1 cellular context compared by ENCODE assay signal in genomic region chr13:33717775-33718174, GRCh38.
TF ChIP-seq lines count a peak whose summit lies in the region.

No MANE protein-coding gene starts in this region.

TF ChIP-seq in WTC11, 78 proteins besides CTCF, POLR2A, EP300 and RAD21 (continued from another document):
- TF ChIP-seq PRDM15 (CRISPR knock-in tag; IDR thresholded peaks at IDR 0.05), result no peak
- TF ChIP-seq ESRRA (CRISPR knock-in tag; IDR thresholded peaks at IDR 0.05; ENCODE audit: borderline replicate concordance), result no peak
- TF ChIP-seq ATF2 (CRISPR knock-in tag; IDR thresholded peaks at IDR 0.05; ENCODE audit: borderline replicate concordance, low read depth), result no peak
- TF ChIP-seq ZNF232 (CRISPR knock-in tag; IDR thresholded peaks at IDR 0.05), result no peak
- no peak for TF ChIP-seq EMX1 (CRISPR knock-in tag; IDR thresholded peaks at IDR 0.05)
- TF ChIP-seq GABPB1 (CRISPR knock-in tag; IDR thresholded peaks at IDR 0.05), result no peak
- no peak for TF ChIP-seq KAT7 (CRISPR knock-in tag; IDR thresholded peaks at IDR 0.05; ENCODE audit: borderline replicate concordance)
- TF ChIP-seq ZNF263 (CRISPR knock-in tag; IDR thresholded peaks at IDR 0.05; ENCODE audit: low read depth), result no peak
- TF ChIP-seq ZNF671 (CRISPR knock-in tag; IDR thresholded peaks at IDR 0.05), result no peak
- no peak for TF ChIP-seq HMGXB4 (CRISPR knock-in tag; IDR thresholded peaks at IDR 0.05)
- no peak for TF ChIP-seq ATF1 (CRISPR knock-in tag; IDR thresholded peaks at IDR 0.05)
- TF ChIP-seq MAX (CRISPR knock-in tag; IDR thresholded peaks at IDR 0.05), result no peak
- no peak for TF ChIP-seq JAZF1 (CRISPR knock-in tag; IDR thresholded peaks at IDR 0.05)
- no peak for TF ChIP-seq E2F1 (CRISPR knock-in tag; IDR thresholded peaks at IDR 0.05)
